In genomic region chr11:129289350-129290040, GRCh38 we compare ENCODE assay signal across 23 cellular contexts.
DNase-seq lines count a peak whose midpoint lies in the region; ATAC-seq and TF ChIP-seq lines count a peak whose summit lies in the region.
"Had no signal": no experiment of that assay in that cellular context is flagged by ENCODE, and none has a peak within 500 bp of the region (broad histone marks: within the 10 kb centered on the region; RNA-seq: fewer than 3 reads in every experiment).

No MANE protein-coding gene starts in this region.

- intact Hi-C loops in PC-3 (cut with micrococcal nuclease), result no loop called here

- CTCF ChIA-PET in PC-3 (lab: Charles Lee), result no interaction called here

- peaks cover 12% of the 10 kb centered on the region for H3K4me1 Mint-ChIP-seq in glutamatergic neuron (ENCODE audit: low read depth, unreplicated experiment)
- H3K4me1 Mint-ChIP-seq in progenitor cell of endocrine pancreas (ENCODE audit: low read depth), result peaks cover 69% of the 10 kb centered on the region
- H3K4me1 Mint-ChIP-seq: IgD-negative memory B cell had no signal

- no peak overlapping the region for H3K4me3 ChIP-seq in PC-3 (ENCODE audit: low read length)
- H3K4me3 ChIP-seq: GM12878, SK-N-MC had no signal

- no TSS peak for BruUV-seq in PC-3 (replicated peaks; lab: Mats Ljungman, UMichigan)

- H3K4me3 Mint-ChIP-seq in glutamatergic neuron (ENCODE audit: unreplicated experiment), result no peak overlapping the region
- no peak overlapping the region for H3K4me3 Mint-ChIP-seq in progenitor cell of endocrine pancreas (ENCODE audit: low read depth)
- H3K4me3 Mint-ChIP-seq: IgD-negative memory B cell had no signal

- no peak overlapping the region for H3K27ac Mint-ChIP-seq in glutamatergic neuron (ENCODE audit: unreplicated experiment)
- H3K27ac Mint-ChIP-seq in progenitor cell of endocrine pancreas, result no peak overlapping the region
- H3K27ac Mint-ChIP-seq: IgD-negative memory B cell had no signal

- H3K36me3 Mint-ChIP-seq in glutamatergic neuron (ENCODE audit: unreplicated experiment), result no peaks in the 10 kb centered on the region
- no peaks in the 10 kb centered on the region for H3K36me3 Mint-ChIP-seq in progenitor cell of endocrine pancreas (ENCODE audit: insufficient read depth)
- H3K36me3 Mint-ChIP-seq: IgD-negative memory B cell had no signal

- DNase-seq in NCI-H1092 treated with DMSO at 0.1 percent for 48 hours (lab: John Stamatoyannopoulos, UW) (peak; percentile 16), NCI-H1092 (lab: John Stamatoyannopoulos, UW) (no peak), PC-3 (no peak), glutamatergic neuron (no peak), progenitor cell of endocrine pancreas (ENCODE audit: low spot score, unreplicated experiment) (no peak), erythroblast (lab: John Stamatoyannopoulos, UW) (no peak)
- DNase-seq in stimulated activated CD4-positive, alpha-beta T cell treated with anti-CD3 and anti-CD28 coated beads, Interleukin-1b, Interleukin-23, amount 100 ng/mL, for 48 hours, result no peak
- DNase-seq: 8988T, ACHN, GDM1, HCEC 1CT, MM.1S, NCI-H1417 treated with DMSO at 0.1 percent for 48 hours, NCI-H1694 treated with DMSO at 0.1 percent for 48 hours, NCI-H2081 treated with DMSO at 0.1 percent for 48 hours, NCI-H2171 treated with DMSO at 0.1 percent for 48 hours, NCI-H345, SIG-M5 had no signal

- H3K27me3 Mint-ChIP-seq in glutamatergic neuron (ENCODE audit: unreplicated experiment) (no peaks in the 10 kb centered on the region), progenitor cell of endocrine pancreas (peaks cover 3% of the 10 kb centered on the region)

- POLR2A ChIA-PET in PC-3 (lab: Charles Lee; ENCODE audit: unreplicated experiment), result no interaction called here

- no peak overlapping the region for H3K9ac ChIP-seq in PC-3 (ENCODE audit: low read length)
- H3K9ac ChIP-seq: KMS-11 had no signal

- no peaks in the 10 kb centered on the region for H3F3A ChIP-seq in PC-3 (ENCODE audit: low read length, unreplicated experiment)

- no peaks in the 10 kb centered on the region for H3K36me3 ChIP-seq in PC-3 (ENCODE audit: low read depth, low read length)

- no peaks in the 10 kb centered on the region for H3K9me2 ChIP-seq in PC-3 (replicated peaks; ENCODE audit: low read length)

- H3K27me3 ChIP-seq in PC-3 (ENCODE audit: low read length), result no peaks in the 10 kb centered on the region

- no peak overlapping the region for H2AFZ ChIP-seq in PC-3 (ENCODE audit: low read length)

- no peaks in the 10 kb centered on the region for H4K20me1 ChIP-seq in PC-3 (ENCODE audit: low read length)

- no peak overlapping the region for H3K4me2 ChIP-seq in PC-3 (ENCODE audit: low read length)
- H3K4me2 ChIP-seq: KMS-11 had no signal

- H3K27ac ChIP-seq in PC-3 (ENCODE audit: low read length), result no peak overlapping the region
- H3K27ac ChIP-seq: KMS-11, SK-N-MC had no signal

- peak; percentile 20; the same call in 1 of the 2 replicates for TF ChIP-seq CTCF in PC-3 (conservative IDR thresholded peaks at IDR 0.05; ENCODE audit: low read depth, low read length)
- TF ChIP-seq CTCF in glutamatergic neuron (IDR thresholded peaks at IDR 0.05; ENCODE audit: partially characterized antibody, unreplicated experiment), result peak; percentile 13
- TF ChIP-seq CTCF in progenitor cell of endocrine pancreas (IDR thresholded peaks at IDR 0.05; ENCODE audit: unreplicated experiment), result peak; percentile 24

- no peaks in the 10 kb centered on the region for H3K9me3 Mint-ChIP-seq in glutamatergic neuron (ENCODE audit: unreplicated experiment)
- no peaks in the 10 kb centered on the region for H3K9me3 Mint-ChIP-seq in progenitor cell of endocrine pancreas (ENCODE audit: low read depth)
- H3K9me3 Mint-ChIP-seq: IgD-negative memory B cell had no signal

- peaks cover 22% of the 10 kb centered on the region for H3K4me1 ChIP-seq in PC-3 (ENCODE audit: insufficient read depth, low read length)

- H3K9me3 ChIP-seq in PC-3 (ENCODE audit: low read length), result no peaks in the 10 kb centered on the region

- H3K79me2 ChIP-seq in PC-3 (ENCODE audit: low read length), result no peaks in the 10 kb centered on the region

- ATAC-seq in PC-3 (no peak), HG03135 (IDR thresholded peaks at IDR 0.05; ENCODE audit: unreplicated experiment) (no peak)
- ATAC-seq: GM12878 had no signal

- no peak for TF ChIP-seq POLR2A in erythroblast (IDR thresholded peaks at IDR 0.05; ENCODE audit: low read length)
